33 cellular contexts compared by ENCODE assay signal in the genomic region with DNA sequence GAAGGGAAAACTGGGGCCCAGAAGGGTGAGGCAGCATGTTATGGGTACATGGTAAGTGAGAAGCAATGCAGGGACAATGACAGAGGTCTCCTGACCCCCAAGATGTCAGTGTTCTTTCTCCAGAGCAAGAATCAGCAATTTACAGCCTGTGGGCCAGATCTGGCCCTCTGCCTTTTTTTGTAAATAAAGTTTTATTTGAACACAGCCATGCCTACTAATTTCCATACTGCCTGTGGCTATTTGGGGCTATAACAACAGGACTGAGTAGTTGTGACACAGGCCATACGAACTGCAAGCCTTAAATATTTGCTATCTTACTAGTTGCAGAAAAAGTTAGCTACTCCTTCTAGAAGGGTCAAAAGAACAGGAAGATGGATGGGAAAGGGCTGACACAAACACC. TPM values are rescaled to one million over a fixed set of nuclear protein-coding genes. Genes with fewer than 3 reads are reported as not detected.
"Had no signal": no experiment of that assay in that cellular context is flagged by ENCODE, and none has a peak within 500 bp of the region (broad histone marks: within the 10 kb centered on the region; RNA-seq: fewer than 3 reads in every experiment).

No MANE protein-coding gene starts in this region.

- ATAC-seq: effector memory CD8-positive, alpha-beta T cell; esophagus mucosa; gastrocnemius medialis; left lung; left ventricle myocardium superior; mucosa of descending colon had no signal

- H3K4me3 ChIP-seq: colonic mucosa, esophagus squamous epithelium, gastrocnemius medialis, heart right ventricle, left lung, lower lobe of right lung, mucosa of descending colon had no signal

- H3K27ac Mint-ChIP-seq: dendritic cell treated with granulocyte-macrophage colony-stimulating factor and Interleukin-4, amounts not matched to agents 40 ng/mL and 50 ng/mL, for 4 days; effector memory CD8-positive, alpha-beta T cell; endodermal cell; mesothelial cell of epicardium had no signal

- H3K4me1 ChIP-seq: colonic mucosa, esophagus squamous epithelium, gastrocnemius medialis, heart right ventricle, left lung, lower lobe of right lung had no signal

- H3K36me3 Mint-ChIP-seq: mesothelial cell of epicardium, naive B cell had no signal

- H3K9me3 Mint-ChIP-seq: dendritic cell treated with granulocyte-macrophage colony-stimulating factor and Interleukin-4, amounts not matched to agents 40 ng/mL and 50 ng/mL, for 4 days; endodermal cell; mesothelial cell of epicardium had no signal

- FAIRE-seq: endometrium, islet of Langerhans, keratinocyte had no signal

- H3K27ac ChIP-seq: colonic mucosa, epithelial cell of prostate, esophagus squamous epithelium, gastrocnemius medialis, heart right ventricle, left lung, lower lobe of right lung had no signal

- H3K27me3 ChIP-seq: colonic mucosa, esophagus squamous epithelium, gastrocnemius medialis, heart right ventricle, left lung had no signal

- H3K4me1 Mint-ChIP-seq: endodermal cell, mesothelial cell of epicardium, naive B cell had no signal

- H3K9me3 ChIP-seq: colonic mucosa, esophagus squamous epithelium, gastrocnemius medialis, heart right ventricle, left lung, lower lobe of right lung, mucosa of descending colon had no signal

- DNase-seq: colonic mucosa; cortex of kidney; effector CD8-positive, alpha-beta T cell; effector memory CD8-positive, alpha-beta T cell; endodermal cell; erythroblast; esophagus squamous epithelium; foreskin fibroblast; foreskin melanocyte; gastrocnemius medialis; glutamatergic neuron; head of caudate nucleus; heart right ventricle; hippocampal formation; left cardiac atrium; left lung; left ventricle myocardium superior; lower lobe of right lung; mesenchymal stem cell; mucosa of descending colon; naive B cell had no signal

- H3K36me3 ChIP-seq: colonic mucosa, esophagus squamous epithelium, gastrocnemius medialis, heart right ventricle, left lung, lower lobe of right lung had no signal

- H3K4me3 Mint-ChIP-seq: dendritic cell treated with granulocyte-macrophage colony-stimulating factor and Interleukin-4, amounts not matched to agents 40 ng/mL and 50 ng/mL, for 4 days; effector memory CD8-positive, alpha-beta T cell; endodermal cell; mesothelial cell of epicardium; naive B cell had no signal

- H3K27me3 Mint-ChIP-seq: dendritic cell treated with granulocyte-macrophage colony-stimulating factor and Interleukin-4, amounts not matched to agents 40 ng/mL and 50 ng/mL, for 4 days; naive B cell had no signal

RNA-seq across cellular contexts. Expression of gene PTPRT, which starts 52.5 kb away (rescaled TPM):
- total RNA-seq: dermis microvascular lymphatic vessel endothelial cell, gastrocnemius medialis, glomerular endothelial cell, lung microvascular endothelial cell, mesenteric fat pad, myocyte had no signal
- polyA plus RNA-seq: keratinocyte had no signal
